Comparison of ENCODE assay signal across 17 cellular contexts in the genomic region with DNA sequence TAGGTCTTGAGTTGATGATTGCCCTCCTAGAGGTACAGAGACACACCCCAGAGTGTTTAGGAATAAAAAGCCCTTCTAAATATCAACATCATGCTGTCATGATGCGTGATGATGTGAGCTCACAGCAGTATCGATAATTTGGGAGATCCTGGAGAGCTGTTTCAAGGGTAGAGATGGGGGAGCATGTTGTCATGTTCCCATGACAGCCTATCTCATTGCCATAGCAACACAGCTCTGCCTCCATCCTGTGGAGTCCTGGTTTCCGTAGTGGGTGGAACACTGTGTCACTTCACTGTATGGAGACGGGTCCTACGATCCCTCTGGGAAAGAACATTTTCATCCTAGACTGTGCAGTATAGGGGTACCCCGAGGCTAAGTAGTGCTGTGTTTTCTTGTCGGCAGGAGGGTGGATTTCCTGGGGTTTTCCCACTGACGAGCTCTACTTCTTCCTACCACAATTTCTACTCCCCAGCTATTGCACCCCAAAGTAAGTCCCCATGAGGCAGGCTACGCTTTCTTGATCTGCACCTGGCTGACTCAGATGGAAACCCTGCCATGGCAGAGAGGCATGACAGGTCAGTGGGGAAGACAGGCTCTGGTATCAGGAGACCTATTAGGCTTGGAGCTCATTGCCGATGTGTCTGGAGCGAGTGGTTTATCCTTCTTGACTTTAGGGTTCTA. TPM values are rescaled to one million over a fixed set of nuclear protein-coding genes. Genes with fewer than 3 reads are reported as not detected.
DNase-seq lines count a peak whose midpoint lies in the region; ATAC-seq and TF ChIP-seq lines count a peak whose summit lies in the region.
"Had no signal": no experiment of that assay in that cellular context is flagged by ENCODE, and none has a peak within 500 bp of the region (broad histone marks: within the 10 kb centered on the region; RNA-seq: fewer than 3 reads in every experiment).

No MANE protein-coding gene starts in this region.

- H3K9me3 ChIP-seq in Loucy (ENCODE audit: insufficient read depth, low read depth, low read length) (no peaks in the 10 kb centered on the region), breast epithelium (no peaks in the 10 kb centered on the region)
- H3K9me3 ChIP-seq: adrenal gland had no signal

- no peak for DNase-seq in activated naive CD4-positive, alpha-beta T cell treated with anti-CD3 and anti-CD28 coated beads, Interleukin-2, amount 50 U/mL, for 72 hours (ENCODE audit: low spot score in 2 of 2)
- DNase-seq in activated naive CD4-positive, alpha-beta T cell treated with anti-CD3 and anti-CD28 coated beads, Interleukin-2, amount 50 U/mL, for 16 hours = no peak
- no peak for DNase-seq in memory B cell (ENCODE audit: low spot score in 2 of 2)
- DNase-seq in stimulated activated naive CD8-positive, alpha-beta T cell treated with anti-CD3 and anti-CD28 coated beads, Interleukin-15, amount 100 ng/mL, for 72 hours = peak; percentile 31 to 56
- no peak for DNase-seq in left cardiac atrium
- no peak for DNase-seq in breast epithelium (ENCODE audit: low spot score in 2 of 2)
- DNase-seq: activated CD4-positive, alpha-beta T cell treated with anti-CD3 and anti-CD28 coated beads, Interleukin-2, amount 50 U/mL, for 1 hour; activated T-cell treated with anti-CD3 and anti-CD28 coated beads, Interleukin-2, amount 50 U/mL, for 4 hours; adrenal gland; central memory CD4-positive, alpha-beta T cell; effector CD8-positive, alpha-beta T cell; KBM-7; kidney; T1000 had no signal

- intact Hi-C loops in left cardiac atrium (cut with DNase I) (no loop called here), breast epithelium (cut with DNase I; ENCODE audit: low total_unique reads) (no loop called here)

- TF ChIP-seq POLR2A in breast epithelium (IDR thresholded peaks at IDR 0.05) = no peak

- TF ChIP-seq CTCF in Loucy (conservative IDR thresholded peaks at IDR 0.05; ENCODE audit: low read length) (no peak), breast epithelium (IDR thresholded peaks at IDR 0.05) (no peak)

- H3K27me3 ChIP-seq in Loucy (ENCODE audit: insufficient read depth, low read length, poor library complexity, severe bottlenecking) = no peaks in the 10 kb centered on the region
- H3K27me3 ChIP-seq in breast epithelium = no peaks in the 10 kb centered on the region

- no peak overlapping the region for H3K27ac ChIP-seq in breast epithelium
- H3K27ac ChIP-seq: adrenal gland had no signal

- no peaks in the 10 kb centered on the region for H3K36me3 ChIP-seq in Loucy (ENCODE audit: insufficient read depth, low read length)
- H3K36me3 ChIP-seq in breast epithelium = no peaks in the 10 kb centered on the region
- H3K36me3 ChIP-seq: adrenal gland had no signal

- H3K4me1 ChIP-seq in Loucy (ENCODE audit: insufficient read depth, low read length, poor library complexity, severe bottlenecking) = peaks cover 9% of the 10 kb centered on the region
- no peaks in the 10 kb centered on the region for H3K4me1 ChIP-seq in breast epithelium
- H3K4me1 ChIP-seq: adrenal gland had no signal

- H4K20me1 ChIP-seq in Loucy (ENCODE audit: insufficient read depth, low read length, poor library complexity, severe bottlenecking) = no peaks in the 10 kb centered on the region

- no peak overlapping the region for H3K4me3 Mint-ChIP-seq in memory B cell
- H3K4me3 Mint-ChIP-seq in stimulated activated naive CD8-positive, alpha-beta T cell treated with anti-CD3 and anti-CD28 coated beads, Interleukin-15, amount 100 ng/mL, for 72 hours = peak overlapping the region; percentile 53 to 59
- H3K4me3 Mint-ChIP-seq: activated T-cell treated with anti-CD3 and anti-CD28 coated beads, Interleukin-2, amount 50 U/mL, for 4 hours had no signal

- no peaks in the 10 kb centered on the region for H3K79me2 ChIP-seq in Loucy (ENCODE audit: insufficient read depth, low read length)

- H3K4me1 Mint-ChIP-seq in memory B cell = no peaks in the 10 kb centered on the region
- peaks cover 20% of the 10 kb centered on the region for H3K4me1 Mint-ChIP-seq in stimulated activated naive CD8-positive, alpha-beta T cell treated with anti-CD3 and anti-CD28 coated beads, Interleukin-15, amount 100 ng/mL, for 72 hours

- H3K9me2 ChIP-seq in Loucy (replicated peaks; ENCODE audit: low read depth, low read length) = no peaks in the 10 kb centered on the region

- H3K27ac Mint-ChIP-seq in activated naive CD4-positive, alpha-beta T cell treated with anti-CD3 and anti-CD28 coated beads, Interleukin-2, amount 50 U/mL, for 72 hours = no peak overlapping the region
- peak overlapping the region; percentile 25 for H3K27ac Mint-ChIP-seq in memory B cell
- no peak overlapping the region for H3K27ac Mint-ChIP-seq in stimulated activated naive CD8-positive, alpha-beta T cell treated with anti-CD3 and anti-CD28 coated beads, Interleukin-15, amount 100 ng/mL, for 72 hours

- no peak overlapping the region for H3K4me3 ChIP-seq in Loucy (ENCODE audit: low read length, poor library complexity, severe bottlenecking)
- no peak overlapping the region for H3K4me3 ChIP-seq in breast epithelium
- H3K4me3 ChIP-seq: adrenal gland had no signal

- H3K4me2 ChIP-seq in Loucy (ENCODE audit: low read depth, low read length, poor library complexity, severe bottlenecking) = peak overlapping the region; percentile 8

- ATAC-seq in activated naive CD4-positive, alpha-beta T cell treated with anti-CD3 and anti-CD28 coated beads, Interleukin-2, amount 50 U/mL, for 72 hours = peak; percentile 69 to 75
- peak; percentile 72 for ATAC-seq in memory B cell (ENCODE audit: low read depth)
- peak; percentile 84 for ATAC-seq in stimulated activated naive CD8-positive, alpha-beta T cell treated with anti-CD3 and anti-CD28 coated beads, Interleukin-15, amount 100 ng/mL, for 72 hours
- ATAC-seq in left cardiac atrium = no peak
- ATAC-seq in GM19395 (IDR thresholded peaks at IDR 0.05; ENCODE audit: unreplicated experiment) = no peak

- H3K36me3 Mint-ChIP-seq in activated naive CD4-positive, alpha-beta T cell treated with anti-CD3 and anti-CD28 coated beads, Interleukin-2, amount 50 U/mL, for 72 hours = no peaks in the 10 kb centered on the region
- no peaks in the 10 kb centered on the region for H3K36me3 Mint-ChIP-seq in memory B cell

- no peak overlapping the region for H3K9ac ChIP-seq in Loucy (ENCODE audit: low read depth, low read length, poor library complexity, severe bottlenecking)

- H2AFZ ChIP-seq in Loucy (ENCODE audit: low read length) = no peak overlapping the region

- H3K27me3 Mint-ChIP-seq in memory B cell = peaks cover 33% of the 10 kb centered on the region
- H3K27me3 Mint-ChIP-seq in stimulated activated naive CD8-positive, alpha-beta T cell treated with anti-CD3 and anti-CD28 coated beads, Interleukin-15, amount 100 ng/mL, for 72 hours = peaks cover 26% of the 10 kb centered on the region

- no peaks in the 10 kb centered on the region for H3K9me3 Mint-ChIP-seq in activated naive CD4-positive, alpha-beta T cell treated with anti-CD3 and anti-CD28 coated beads, Interleukin-2, amount 50 U/mL, for 72 hours
- no peaks in the 10 kb centered on the region for H3K9me3 Mint-ChIP-seq in memory B cell
- H3K9me3 Mint-ChIP-seq in stimulated activated naive CD8-positive, alpha-beta T cell treated with anti-CD3 and anti-CD28 coated beads, Interleukin-15, amount 100 ng/mL, for 72 hours = no peaks in the 10 kb centered on the region
- H3K9me3 Mint-ChIP-seq: activated T-cell treated with anti-CD3 and anti-CD28 coated beads, Interleukin-2, amount 50 U/mL, for 4 hours had no signal

- no peaks in the 10 kb centered on the region for H3F3A ChIP-seq in Loucy (ENCODE audit: low read depth)

RNA-seq across cellular contexts. Expression of a gene that starts 7.2 kb away (rescaled TPM):
- under 1 TPM in 1 of 2 donors, not detected in 1; 0.91 TPM for total RNA-seq in activated naive CD4-positive, alpha-beta T cell treated with anti-CD3 and anti-CD28 coated beads, Interleukin-2, amount 50 U/mL, for 72 hours
- total RNA-seq in left cardiac atrium (not detected), breast epithelium (not detected)
- total RNA-seq: activated T-cell treated with anti-CD3 and anti-CD28 coated beads, Interleukin-2, amount 50 U/mL, for 4 hours; adrenal gland; SK-MEL-5 had no signal

RNA-seq across cellular contexts. Expression of a gene that starts 23.0 kb away (rescaled TPM):
- not detected for total RNA-seq in activated naive CD4-positive, alpha-beta T cell treated with anti-CD3 and anti-CD28 coated beads, Interleukin-2, amount 50 U/mL, for 72 hours
- total RNA-seq in left cardiac atrium = not detected
- not detected for total RNA-seq in breast epithelium
- total RNA-seq: activated T-cell treated with anti-CD3 and anti-CD28 coated beads, Interleukin-2, amount 50 U/mL, for 4 hours; SK-MEL-5 had no signal

RNA-seq across cellular contexts. Expression of a gene that starts 24.7 kb away (rescaled TPM):
- 1 to 10 TPM in 1 of 2 donors, not detected in 1; 1.1 TPM for total RNA-seq in activated naive CD4-positive, alpha-beta T cell treated with anti-CD3 and anti-CD28 coated beads, Interleukin-2, amount 50 U/mL, for 72 hours
- total RNA-seq in left cardiac atrium (not detected), breast epithelium (1 to 10 TPM in 2 of 3 donors, not detected in 1; 3.4 to 4.6 TPM)
- total RNA-seq: activated T-cell treated with anti-CD3 and anti-CD28 coated beads, Interleukin-2, amount 50 U/mL, for 4 hours; SK-MEL-5 had no signal

RNA-seq across cellular contexts. Expression of a gene that starts 37.3 kb away (rescaled TPM):
- 1 to 10 TPM in 1 of 2 donors, under 1 TPM in 1; 0.84 to 1.6 TPM for total RNA-seq in activated naive CD4-positive, alpha-beta T cell treated with anti-CD3 and anti-CD28 coated beads, Interleukin-2, amount 50 U/mL, for 72 hours
- 1 to 10 TPM; 5.3 to 6.2 TPM for total RNA-seq in left cardiac atrium
- 10 to 100 TPM; 13.8 to 66.1 (median 16.8) TPM for total RNA-seq in breast epithelium

Comparison
In these comparisons a context has a peak if more than half of its experiments do, and no peak if none do; other contexts are left out.
1. ATAC-seq: peak in activated naive CD4-positive, alpha-beta T cell treated with anti-CD3 and anti-CD28 coated beads, Interleukin-2, amount 50 U/mL, for 72 hours (2 of 2), memory B cell (single experiment) and stimulated activated naive CD8-positive, alpha-beta T cell treated with anti-CD3 and anti-CD28 coated beads, Interleukin-15, amount 100 ng/mL, for 72 hours (single experiment); none in left cardiac atrium (0 of 2) and GM19395 (single experiment).
2. DNase-seq: peak in stimulated activated naive CD8-positive, alpha-beta T cell treated with anti-CD3 and anti-CD28 coated beads, Interleukin-15, amount 100 ng/mL, for 72 hours (2 of 2); none in activated naive CD4-positive, alpha-beta T cell treated with anti-CD3 and anti-CD28 coated beads, Interleukin-2, amount 50 U/mL, for 72 hours (0 of 2), activated naive CD4-positive, alpha-beta T cell treated with anti-CD3 and anti-CD28 coated beads, Interleukin-2, amount 50 U/mL, for 16 hours (single experiment), memory B cell (0 of 2), left cardiac atrium (single experiment) and breast epithelium (0 of 2).